Comparison of ENCODE assay signal across 12 cellular contexts in the genomic region with DNA sequence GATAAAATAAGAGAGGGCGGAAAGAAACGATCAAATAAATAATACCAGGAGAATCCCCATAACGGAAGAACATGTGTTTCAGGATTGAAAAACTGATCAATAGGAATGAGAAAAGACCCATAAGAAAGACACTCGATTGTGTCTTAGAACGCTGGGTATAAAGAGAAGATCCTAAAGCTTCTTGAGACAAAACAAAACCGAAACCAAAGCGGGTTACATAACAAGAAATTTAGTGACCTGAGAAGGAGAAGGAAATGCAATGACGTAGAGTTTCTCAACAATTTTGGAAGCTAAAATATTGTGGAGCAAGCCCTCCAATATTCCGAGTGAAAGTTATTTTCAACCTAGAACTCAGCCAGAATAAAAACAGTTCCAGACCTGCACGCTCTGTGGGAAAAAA.
DNase-seq lines count a peak whose midpoint lies in the region; ATAC-seq, FAIRE-seq and TF ChIP-seq lines count a peak whose summit lies in the region.
"Had no signal": no experiment of that assay in that cellular context is flagged by ENCODE, and none has a peak within 500 bp of the region (broad histone marks: within the 10 kb centered on the region; RNA-seq: fewer than 3 reads in every experiment).

No MANE protein-coding gene starts in this region.

- H3K27ac ChIP-seq in right cardiac atrium (ENCODE audit: low read length): no peak overlapping the region
- H3K27ac ChIP-seq in OCI-LY3 (ENCODE audit: low read length): no peak overlapping the region
- H3K27ac ChIP-seq: colonic mucosa had no signal

- H3K27me3 ChIP-seq in right cardiac atrium (ENCODE audit: control insufficient read depth, insufficient read depth): no peaks in the 10 kb centered on the region
- 0 out of 2 replicates have a peak, but pooled peaks cover 4% of the 10 kb centered on the region for H3K27me3 ChIP-seq in OCI-LY3 (ENCODE audit: low read depth, low read length)
- H3K27me3 ChIP-seq: colonic mucosa had no signal

- 0 out of 2 replicates have a peak overlapping the region, but pooled peaks have one; percentile 31 for H2AFZ ChIP-seq in OCI-LY3 (ENCODE audit: low read depth, low read length)

- no peaks in the 10 kb centered on the region for H3K36me3 ChIP-seq in OCI-LY3 (replicated peaks; ENCODE audit: low read depth, low read length)
- H3K36me3 ChIP-seq: colonic mucosa had no signal

- FAIRE-seq in urothelium cell line (lab: Jason Lieb, UNC): no peak

- H3K9ac ChIP-seq in OCI-LY3 (ENCODE audit: low read length): no peak overlapping the region

- WGBS in right cardiac atrium: 83% methylated on average over 10 of the region's 10 CpGs

- no peak for TF ChIP-seq CTCF in OCI-LY3 (IDR thresholded peaks at IDR 0.05; ENCODE audit: low read depth, low read length)

- H3K79me2 ChIP-seq in OCI-LY3 (ENCODE audit: low read length): no peaks in the 10 kb centered on the region

- no peak for ATAC-seq in right cardiac atrium
- no peak for ATAC-seq in left colon

- peak overlapping the region; percentile 49 for H3K4me2 ChIP-seq in OCI-LY3 (ENCODE audit: low read length)

- H4K20me1 ChIP-seq in OCI-LY3 (ENCODE audit: insufficient read depth, low read length): no peaks in the 10 kb centered on the region

- DNase-seq in right cardiac atrium (no peak), cardiac septum (ENCODE audit: low spot score) (no peak), erythroblast (lab: John Stamatoyannopoulos, UW) (peak; percentile 34 to 39), urothelium cell line (ENCODE audit: low spot score) (peak; percentile 6), left colon (no peak), kidney glomerular epithelial cell (lab: John Stamatoyannopoulos, UW) (no peak)
- no peak for DNase-seq in NK-92 treated with Interleukin-12 subunit alpha and Interleukin-12 subunit beta, amount 100 ng/mL, for 24 hours (lab: John Stamatoyannopoulos, UW)
- DNase-seq: activated B cell treated with CpG ODN at 0.5 μM for 24 hours, colonic mucosa, GOT3, NCI-H1417 treated with DMSO at 0.1 percent for 48 hours had no signal

- H3K9me3 ChIP-seq in right cardiac atrium (ENCODE audit: control insufficient read depth, low read length) (no peaks in the 10 kb centered on the region), OCI-LY3 (ENCODE audit: insufficient read depth, low read length) (no peaks in the 10 kb centered on the region)
- H3K9me3 ChIP-seq: colonic mucosa had no signal

- TF ChIP-seq POLR2A in erythroblast (IDR thresholded peaks at IDR 0.05; ENCODE audit: low read length): no peak

- no peaks in the 10 kb centered on the region for H3K4me1 ChIP-seq in right cardiac atrium (ENCODE audit: control insufficient read depth, insufficient read depth, low read length)
- H3K4me1 ChIP-seq in OCI-LY3 (ENCODE audit: low read length): peaks cover 3% of the 10 kb centered on the region; the same call in 1 of the 2 replicates
- H3K4me1 ChIP-seq: colonic mucosa had no signal

- intact Hi-C loops in right cardiac atrium (cut with DNase I): no loop called here
- intact Hi-C loops in cardiac septum (cut with DNase I): no loop called here
- intact Hi-C loops in left colon (cut with DNase I, micrococcal nuclease): no loop called here

- H3K4me3 ChIP-seq in right cardiac atrium (ENCODE audit: low read length) (peak overlapping the region; percentile 85), OCI-LY3 (ENCODE audit: low read length) (peak overlapping the region; percentile 40)
- H3K4me3 ChIP-seq: colonic mucosa had no signal

Comparison
In these comparisons a context has a peak if more than half of its experiments do, and no peak if none do; other contexts are left out.
1. DNase-seq: peak in erythroblast (2 of 2) and urothelium cell line (single experiment); none in right cardiac atrium (0 of 3), cardiac septum (single experiment), left colon (0 of 2), kidney glomerular epithelial cell (single experiment) and NK-92 treated with Interleukin-12 subunit alpha and Interleukin-12 subunit beta, amount 100 ng/mL, for 24 hours (single experiment).